1 cellular context compared by ENCODE assay signal in the genomic region with DNA sequence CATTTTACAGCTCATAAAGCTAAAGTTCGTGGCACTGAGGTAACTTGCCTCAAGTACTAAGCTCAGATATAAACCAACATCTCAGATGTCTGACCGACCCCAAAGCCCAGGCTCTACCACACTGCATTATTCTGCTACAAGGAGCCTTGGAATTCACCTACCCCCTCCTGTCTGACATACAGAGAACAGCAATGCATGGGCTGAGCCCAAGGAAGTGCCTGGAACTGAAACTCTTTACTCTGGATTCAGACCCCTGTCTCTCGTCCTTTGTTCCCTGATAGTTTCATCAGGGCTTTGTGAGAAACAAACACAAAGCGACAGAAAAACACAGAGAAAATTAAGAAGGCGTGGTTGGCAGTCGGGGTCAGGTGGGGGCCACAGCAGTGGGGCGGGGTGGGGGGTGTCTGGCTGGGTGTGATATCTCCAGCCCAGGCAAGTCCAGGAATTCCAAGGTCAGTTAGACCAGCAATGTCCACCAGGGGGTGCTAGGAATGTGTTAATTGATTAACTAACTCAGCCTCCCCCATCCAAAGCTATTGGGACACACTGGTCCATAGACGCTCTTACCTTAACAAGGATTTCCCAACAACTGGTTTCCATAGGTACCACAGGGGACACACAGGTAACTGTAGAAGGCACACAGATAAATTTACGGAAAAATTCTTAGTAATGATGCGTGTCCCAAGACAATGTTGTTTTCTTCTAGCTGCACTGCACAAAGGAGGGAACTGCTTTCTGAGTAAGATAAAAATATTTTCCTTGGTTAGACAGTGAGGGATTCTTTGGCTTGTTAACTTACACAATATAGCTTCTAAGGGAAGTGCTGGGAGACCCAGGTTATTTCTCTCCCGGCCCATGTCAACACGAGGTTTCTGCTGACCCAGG.
TF ChIP-seq lines count a peak whose summit lies in the region.

No MANE protein-coding gene starts in this region.

TF ChIP-seq in HepG2, 621 proteins besides CTCF, POLR2A, EP300 and RAD21 (continued from another document and continues in another):
- TF ChIP-seq, protein P1, sequence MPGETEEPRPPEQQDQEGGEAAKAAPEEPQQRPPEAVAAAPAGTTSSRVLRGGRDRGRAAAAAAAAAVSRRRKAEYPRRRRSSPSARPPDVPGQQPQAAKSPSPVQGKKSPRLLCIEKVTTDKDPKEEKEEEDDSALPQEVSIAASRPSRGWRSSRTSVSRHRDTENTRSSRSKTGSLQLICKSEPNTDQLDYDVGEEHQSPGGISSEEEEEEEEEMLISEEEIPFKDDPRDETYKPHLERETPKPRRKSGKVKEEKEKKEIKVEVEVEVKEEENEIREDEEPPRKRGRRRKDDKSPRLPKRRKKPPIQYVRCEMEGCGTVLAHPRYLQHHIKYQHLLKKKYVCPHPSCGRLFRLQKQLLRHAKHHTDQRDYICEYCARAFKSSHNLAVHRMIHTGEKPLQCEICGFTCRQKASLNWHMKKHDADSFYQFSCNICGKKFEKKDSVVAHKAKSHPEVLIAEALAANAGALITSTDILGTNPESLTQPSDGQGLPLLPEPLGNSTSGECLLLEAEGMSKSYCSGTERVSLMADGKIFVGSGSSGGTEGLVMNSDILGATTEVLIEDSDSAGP (CRISPR knock-in tag; IDR thresholded peaks at IDR 0.05; ENCODE audit: borderline replicate concordance) = no peak
- TF ChIP-seq RFX3 (CRISPR knock-in tag; IDR thresholded peaks at IDR 0.05) (peak; percentile 68), CEBPB (IDR thresholded peaks at IDR 0.05; ENCODE audit: borderline replicate concordance, low read depth, low read length) (peak; percentile 95), ISL2 (CRISPR knock-in tag; IDR thresholded peaks at IDR 0.05) (no peak), NR2F1 (CRISPR knock-in tag; IDR thresholded peaks at IDR 0.05) (peak in 1 of 2 experiments; percentile 38; a peak in 1 of 4 replicates), MTA3 (CRISPR knock-in tag; IDR thresholded peaks at IDR 0.05) (no peak), ZNF253 (CRISPR knock-in tag; IDR thresholded peaks at IDR 0.05; ENCODE audit: borderline replicate concordance) (no peak), PRMT3 (CRISPR knock-in tag; IDR thresholded peaks at IDR 0.05; ENCODE audit: borderline replicate concordance, low read depth) (no peak), ELF3 (CRISPR knock-in tag; IDR thresholded peaks at IDR 0.05) (0 out of 2 replicates have a peak, but pooled peaks have one; percentile 21), XRCC5 (optimal IDR thresholded peaks at IDR 0.05; ENCODE audit: low read length) (no peak), SAP130 (CRISPR knock-in tag; IDR thresholded peaks at IDR 0.05; ENCODE audit: low read depth) (peak; percentile 52), THAP11 (CRISPR knock-in tag; IDR thresholded peaks at IDR 0.05) (peak; percentile 34; the same call in 1 of the 2 replicates), ETV5 (CRISPR knock-in tag; IDR thresholded peaks at IDR 0.05; ENCODE audit: borderline replicate concordance) (no peak), FOXA1 (IDR thresholded peaks at IDR 0.05) (no peak), FOXA1 (CRISPR knock-in tag; IDR thresholded peaks at IDR 0.05) (peak; percentile 27; the same call in 1 of the 2 replicates), PAX8 (CRISPR knock-in tag; IDR thresholded peaks at IDR 0.05; ENCODE audit: borderline replicate concordance) (0 out of 2 replicates have a peak, but pooled peaks have one; percentile 30), IRX3 (CRISPR knock-in tag; IDR thresholded peaks at IDR 0.05; ENCODE audit: borderline replicate concordance, low read depth) (0 out of 2 replicates have a peak, but pooled peaks have one; percentile 30), ZNF614 (CRISPR knock-in tag; IDR thresholded peaks at IDR 0.05; ENCODE audit: borderline replicate concordance) (peak; percentile 50; the same call in 1 of the 2 replicates), TBL1XR1 (IDR thresholded peaks at IDR 0.05; ENCODE audit: borderline replicate concordance, low read length, partially characterized antibody) (peak; percentile 13), ZNF629 (CRISPR knock-in tag; conservative IDR thresholded peaks at IDR 0.05) (peak; percentile 70; the same call in 1 of the 2 replicates), TCF12 (IDR thresholded peaks at IDR 0.05) (no peak), TCF12 (CRISPR knock-in tag; IDR thresholded peaks at IDR 0.05) (no peak)
- TF ChIP-seq, protein P2, sequence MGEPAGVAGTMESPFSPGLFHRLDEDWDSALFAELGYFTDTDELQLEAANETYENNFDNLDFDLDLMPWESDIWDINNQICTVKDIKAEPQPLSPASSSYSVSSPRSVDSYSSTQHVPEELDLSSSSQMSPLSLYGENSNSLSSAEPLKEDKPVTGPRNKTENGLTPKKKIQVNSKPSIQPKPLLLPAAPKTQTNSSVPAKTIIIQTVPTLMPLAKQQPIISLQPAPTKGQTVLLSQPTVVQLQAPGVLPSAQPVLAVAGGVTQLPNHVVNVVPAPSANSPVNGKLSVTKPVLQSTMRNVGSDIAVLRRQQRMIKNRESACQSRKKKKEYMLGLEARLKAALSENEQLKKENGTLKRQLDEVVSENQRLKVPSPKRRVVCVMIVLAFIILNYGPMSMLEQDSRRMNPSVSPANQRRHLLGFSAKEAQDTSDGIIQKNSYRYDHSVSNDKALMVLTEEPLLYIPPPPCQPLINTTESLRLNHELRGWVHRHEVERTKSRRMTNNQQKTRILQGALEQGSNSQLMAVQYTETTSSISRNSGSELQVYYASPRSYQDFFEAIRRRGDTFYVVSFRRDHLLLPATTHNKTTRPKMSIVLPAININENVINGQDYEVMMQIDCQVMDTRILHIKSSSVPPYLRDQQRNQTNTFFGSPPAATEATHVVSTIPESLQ (CRISPR knock-in tag; conservative IDR thresholded peaks at IDR 0.05) = no peak
- TF ChIP-seq, protein P3, sequence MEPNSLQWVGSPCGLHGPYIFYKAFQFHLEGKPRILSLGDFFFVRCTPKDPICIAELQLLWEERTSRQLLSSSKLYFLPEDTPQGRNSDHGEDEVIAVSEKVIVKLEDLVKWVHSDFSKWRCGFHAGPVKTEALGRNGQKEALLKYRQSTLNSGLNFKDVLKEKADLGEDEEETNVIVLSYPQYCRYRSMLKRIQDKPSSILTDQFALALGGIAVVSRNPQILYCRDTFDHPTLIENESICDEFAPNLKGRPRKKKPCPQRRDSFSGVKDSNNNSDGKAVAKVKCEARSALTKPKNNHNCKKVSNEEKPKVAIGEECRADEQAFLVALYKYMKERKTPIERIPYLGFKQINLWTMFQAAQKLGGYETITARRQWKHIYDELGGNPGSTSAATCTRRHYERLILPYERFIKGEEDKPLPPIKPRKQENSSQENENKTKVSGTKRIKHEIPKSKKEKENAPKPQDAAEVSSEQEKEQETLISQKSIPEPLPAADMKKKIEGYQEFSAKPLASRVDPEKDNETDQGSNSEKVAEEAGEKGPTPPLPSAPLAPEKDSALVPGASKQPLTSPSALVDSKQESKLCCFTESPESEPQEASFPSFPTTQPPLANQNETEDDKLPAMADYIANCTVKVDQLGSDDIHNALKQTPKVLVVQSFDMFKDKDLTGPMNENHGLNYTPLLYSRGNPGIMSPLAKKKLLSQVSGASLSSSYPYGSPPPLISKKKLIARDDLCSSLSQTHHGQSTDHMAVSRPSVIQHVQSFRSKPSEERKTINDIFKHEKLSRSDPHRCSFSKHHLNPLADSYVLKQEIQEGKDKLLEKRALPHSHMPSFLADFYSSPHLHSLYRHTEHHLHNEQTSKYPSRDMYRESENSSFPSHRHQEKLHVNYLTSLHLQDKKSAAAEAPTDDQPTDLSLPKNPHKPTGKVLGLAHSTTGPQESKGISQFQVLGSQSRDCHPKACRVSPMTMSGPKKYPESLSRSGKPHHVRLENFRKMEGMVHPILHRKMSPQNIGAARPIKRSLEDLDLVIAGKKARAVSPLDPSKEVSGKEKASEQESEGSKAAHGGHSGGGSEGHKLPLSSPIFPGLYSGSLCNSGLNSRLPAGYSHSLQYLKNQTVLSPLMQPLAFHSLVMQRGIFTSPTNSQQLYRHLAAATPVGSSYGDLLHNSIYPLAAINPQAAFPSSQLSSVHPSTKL (CRISPR knock-in tag; IDR thresholded peaks at IDR 0.05) = peak; percentile 78
- TF ChIP-seq, protein P4, sequence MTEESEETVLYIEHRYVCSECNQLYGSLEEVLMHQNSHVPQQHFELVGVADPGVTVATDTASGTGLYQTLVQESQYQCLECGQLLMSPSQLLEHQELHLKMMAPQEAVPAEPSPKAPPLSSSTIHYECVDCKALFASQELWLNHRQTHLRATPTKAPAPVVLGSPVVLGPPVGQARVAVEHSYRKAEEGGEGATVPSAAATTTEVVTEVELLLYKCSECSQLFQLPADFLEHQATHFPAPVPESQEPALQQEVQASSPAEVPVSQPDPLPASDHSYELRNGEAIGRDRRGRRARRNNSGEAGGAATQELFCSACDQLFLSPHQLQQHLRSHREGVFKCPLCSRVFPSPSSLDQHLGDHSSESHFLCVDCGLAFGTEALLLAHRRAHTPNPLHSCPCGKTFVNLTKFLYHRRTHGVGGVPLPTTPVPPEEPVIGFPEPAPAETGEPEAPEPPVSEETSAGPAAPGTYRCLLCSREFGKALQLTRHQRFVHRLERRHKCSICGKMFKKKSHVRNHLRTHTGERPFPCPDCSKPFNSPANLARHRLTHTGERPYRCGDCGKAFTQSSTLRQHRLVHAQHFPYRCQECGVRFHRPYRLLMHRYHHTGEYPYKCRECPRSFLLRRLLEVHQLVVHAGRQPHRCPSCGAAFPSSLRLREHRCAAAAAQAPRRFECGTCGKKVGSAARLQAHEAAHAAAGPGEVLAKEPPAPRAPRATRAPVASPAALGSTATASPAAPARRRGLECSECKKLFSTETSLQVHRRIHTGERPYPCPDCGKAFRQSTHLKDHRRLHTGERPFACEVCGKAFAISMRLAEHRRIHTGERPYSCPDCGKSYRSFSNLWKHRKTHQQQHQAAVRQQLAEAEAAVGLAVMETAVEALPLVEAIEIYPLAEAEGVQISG (CRISPR knock-in tag; IDR thresholded peaks at IDR 0.05) = 0 out of 2 replicates have a peak, but pooled peaks have one; percentile 2
- TF ChIP-seq, protein P5, sequence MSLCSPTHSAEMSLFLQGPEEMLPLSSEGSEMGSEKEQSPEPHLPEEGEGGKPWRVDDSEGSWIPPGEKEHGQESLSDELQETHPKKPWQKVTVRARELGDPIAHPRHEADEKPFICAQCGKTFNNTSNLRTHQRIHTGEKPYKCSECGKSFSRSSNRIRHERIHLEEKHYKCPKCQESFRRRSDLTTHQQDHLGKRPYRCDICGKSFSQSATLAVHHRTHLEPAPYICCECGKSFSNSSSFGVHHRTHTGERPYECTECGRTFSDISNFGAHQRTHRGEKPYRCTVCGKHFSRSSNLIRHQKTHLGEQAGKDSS (CRISPR knock-in tag; IDR thresholded peaks at IDR 0.05; ENCODE audit: borderline replicate concordance, low read depth) = no peak
- TF ChIP-seq, protein P6, sequence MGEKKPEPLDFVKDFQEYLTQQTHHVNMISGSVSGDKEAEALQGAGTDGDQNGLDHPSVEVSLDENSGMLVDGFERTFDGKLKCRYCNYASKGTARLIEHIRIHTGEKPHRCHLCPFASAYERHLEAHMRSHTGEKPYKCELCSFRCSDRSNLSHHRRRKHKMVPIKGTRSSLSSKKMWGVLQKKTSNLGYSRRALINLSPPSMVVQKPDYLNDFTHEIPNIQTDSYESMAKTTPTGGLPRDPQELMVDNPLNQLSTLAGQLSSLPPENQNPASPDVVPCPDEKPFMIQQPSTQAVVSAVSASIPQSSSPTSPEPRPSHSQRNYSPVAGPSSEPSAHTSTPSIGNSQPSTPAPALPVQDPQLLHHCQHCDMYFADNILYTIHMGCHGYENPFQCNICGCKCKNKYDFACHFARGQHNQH (CRISPR knock-in tag; IDR thresholded peaks at IDR 0.05) = 0 out of 2 replicates have a peak, but pooled peaks have one; percentile 58
- TF ChIP-seq, protein P7, sequence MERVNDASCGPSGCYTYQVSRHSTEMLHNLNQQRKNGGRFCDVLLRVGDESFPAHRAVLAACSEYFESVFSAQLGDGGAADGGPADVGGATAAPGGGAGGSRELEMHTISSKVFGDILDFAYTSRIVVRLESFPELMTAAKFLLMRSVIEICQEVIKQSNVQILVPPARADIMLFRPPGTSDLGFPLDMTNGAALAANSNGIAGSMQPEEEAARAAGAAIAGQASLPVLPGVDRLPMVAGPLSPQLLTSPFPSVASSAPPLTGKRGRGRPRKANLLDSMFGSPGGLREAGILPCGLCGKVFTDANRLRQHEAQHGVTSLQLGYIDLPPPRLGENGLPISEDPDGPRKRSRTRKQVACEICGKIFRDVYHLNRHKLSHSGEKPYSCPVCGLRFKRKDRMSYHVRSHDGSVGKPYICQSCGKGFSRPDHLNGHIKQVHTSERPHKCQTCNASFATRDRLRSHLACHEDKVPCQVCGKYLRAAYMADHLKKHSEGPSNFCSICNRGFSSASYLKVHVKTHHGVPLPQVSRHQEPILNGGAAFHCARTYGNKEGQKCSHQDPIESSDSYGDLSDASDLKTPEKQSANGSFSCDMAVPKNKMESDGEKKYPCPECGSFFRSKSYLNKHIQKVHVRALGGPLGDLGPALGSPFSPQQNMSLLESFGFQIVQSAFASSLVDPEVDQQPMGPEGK (CRISPR knock-in tag; IDR thresholded peaks at IDR 0.05) = peak; percentile 92
- TF ChIP-seq, protein P8, sequence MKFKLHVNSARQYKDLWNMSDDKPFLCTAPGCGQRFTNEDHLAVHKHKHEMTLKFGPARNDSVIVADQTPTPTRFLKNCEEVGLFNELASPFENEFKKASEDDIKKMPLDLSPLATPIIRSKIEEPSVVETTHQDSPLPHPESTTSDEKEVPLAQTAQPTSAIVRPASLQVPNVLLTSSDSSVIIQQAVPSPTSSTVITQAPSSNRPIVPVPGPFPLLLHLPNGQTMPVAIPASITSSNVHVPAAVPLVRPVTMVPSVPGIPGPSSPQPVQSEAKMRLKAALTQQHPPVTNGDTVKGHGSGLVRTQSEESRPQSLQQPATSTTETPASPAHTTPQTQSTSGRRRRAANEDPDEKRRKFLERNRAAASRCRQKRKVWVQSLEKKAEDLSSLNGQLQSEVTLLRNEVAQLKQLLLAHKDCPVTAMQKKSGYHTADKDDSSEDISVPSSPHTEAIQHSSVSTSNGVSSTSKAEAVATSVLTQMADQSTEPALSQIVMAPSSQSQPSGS (CRISPR knock-in tag; IDR thresholded peaks at IDR 0.05) = 0 out of 2 replicates have a peak, but pooled peaks have one; percentile 23
- TF ChIP-seq, protein P9, sequence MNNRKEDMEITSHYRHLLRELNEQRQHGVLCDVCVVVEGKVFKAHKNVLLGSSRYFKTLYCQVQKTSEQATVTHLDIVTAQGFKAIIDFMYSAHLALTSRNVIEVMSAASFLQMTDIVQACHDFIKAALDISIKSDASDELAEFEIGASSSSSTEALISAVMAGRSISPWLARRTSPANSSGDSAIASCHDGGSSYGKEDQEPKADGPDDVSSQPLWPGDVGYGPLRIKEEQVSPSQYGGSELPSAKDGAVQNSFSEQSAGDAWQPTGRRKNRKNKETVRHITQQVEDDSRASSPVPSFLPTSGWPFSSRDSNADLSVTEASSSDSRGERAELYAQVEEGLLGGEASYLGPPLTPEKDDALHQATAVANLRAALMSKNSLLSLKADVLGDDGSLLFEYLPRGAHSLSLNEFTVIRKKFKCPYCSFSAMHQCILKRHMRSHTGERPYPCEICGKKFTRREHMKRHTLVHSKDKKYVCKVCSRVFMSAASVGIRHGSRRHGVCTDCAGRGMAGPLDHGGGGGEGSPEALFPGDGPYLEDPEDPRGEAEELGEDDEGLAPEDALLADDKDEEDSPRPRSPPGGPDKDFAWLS (CRISPR knock-in tag; IDR thresholded peaks at IDR 0.05; ENCODE audit: borderline replicate concordance) = 0 out of 2 replicates have a peak, but pooled peaks have one; percentile 12
- TF ChIP-seq, protein P10, sequence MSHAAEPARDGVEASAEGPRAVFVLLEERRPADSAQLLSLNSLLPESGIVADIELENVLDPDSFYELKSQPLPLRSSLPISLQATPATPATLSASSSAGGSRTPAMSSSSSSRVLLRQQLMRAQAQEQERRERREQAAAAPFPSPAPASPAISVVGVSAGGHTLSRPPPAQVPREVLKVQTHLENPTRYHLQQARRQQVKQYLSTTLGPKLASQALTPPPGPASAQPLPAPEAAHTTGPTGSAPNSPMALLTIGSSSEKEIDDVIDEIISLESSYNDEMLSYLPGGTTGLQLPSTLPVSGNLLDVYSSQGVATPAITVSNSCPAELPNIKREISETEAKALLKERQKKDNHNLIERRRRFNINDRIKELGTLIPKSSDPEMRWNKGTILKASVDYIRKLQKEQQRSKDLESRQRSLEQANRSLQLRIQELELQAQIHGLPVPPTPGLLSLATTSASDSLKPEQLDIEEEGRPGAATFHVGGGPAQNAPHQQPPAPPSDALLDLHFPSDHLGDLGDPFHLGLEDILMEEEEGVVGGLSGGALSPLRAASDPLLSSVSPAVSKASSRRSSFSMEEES (CRISPR knock-in tag; IDR thresholded peaks at IDR 0.05) = no peak
